14 cellular contexts compared by ENCODE assay signal in the genomic region with DNA sequence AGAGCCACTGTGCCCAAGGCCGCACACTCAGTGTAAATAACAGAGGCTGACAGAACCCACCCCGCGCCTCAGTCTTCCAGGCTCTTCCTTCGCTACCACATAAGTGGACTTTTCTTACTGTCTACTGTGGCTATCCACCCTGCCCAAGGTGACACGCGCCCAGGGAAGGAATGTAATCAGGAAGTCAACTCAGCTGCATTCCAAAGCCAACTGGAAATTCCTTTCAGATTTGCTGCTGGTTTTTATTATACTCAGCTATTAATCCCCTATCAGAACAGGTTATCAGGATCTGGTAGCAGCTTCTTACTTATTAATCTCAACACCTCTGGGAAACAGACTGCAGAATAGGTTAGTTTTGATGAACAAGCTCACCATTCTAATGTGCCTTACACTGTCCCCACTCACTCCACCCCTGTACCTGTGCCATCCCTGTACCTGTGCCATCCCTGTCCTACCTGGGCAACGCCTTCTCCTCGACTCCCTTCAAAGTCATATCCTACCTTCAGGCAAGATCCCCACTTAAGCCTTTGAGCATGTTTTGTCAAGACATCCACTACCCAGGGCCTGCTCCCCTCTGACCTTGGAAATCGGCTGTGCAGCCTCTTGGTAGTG.
DNase-seq lines count a peak whose midpoint lies in the region; FAIRE-seq and TF ChIP-seq lines count a peak whose summit lies in the region.
"Had no signal": no experiment of that assay in that cellular context is flagged by ENCODE, and none has a peak within 500 bp of the region (broad histone marks: within the 10 kb centered on the region; RNA-seq: fewer than 3 reads in every experiment).

No MANE protein-coding gene starts in this region.

- no peak overlapping the region for H3K27ac Mint-ChIP-seq in endothelial cell (ENCODE audit: unreplicated experiment)

- no peak for FAIRE-seq in small intestine (lab: Jason Lieb, UNC)
- FAIRE-seq: islet of Langerhans had no signal

- no peak overlapping the region for H3K4me3 Mint-ChIP-seq in endothelial cell (ENCODE audit: unreplicated experiment)

- WGBS in small intestine, 3 donors: 26 to 69% (median 61%) methylated on average over 9 of the region's 9 CpGs

- DNase-seq in HK-2 (ENCODE audit: unreplicated experiment) (peak; percentile 66), amniotic epithelial cell (ENCODE audit: low read depth) (peak; percentile 42), hepatic stellate cell (ENCODE audit: low spot score) (peak; percentile 45), small intestine (peak; percentile 94), endothelial cell (ENCODE audit: low spot score) (no peak), NCI-H187 (lab: John Stamatoyannopoulos, UW) (no peak), activated gamma-delta T cell treated with Interleukin-2 at 50 U/mL for 16 hours (no peak)
- no peak for DNase-seq in effector CD4-positive, alpha-beta T cell
- DNase-seq: activated CD4-positive, CD25-positive, alpha-beta regulatory T cell; activated naive CD4-positive, alpha-beta T cell; GOT3; NCI-H187 treated with DMSO at 0.1 percent for 48 hours had no signal

- peak overlapping the region; percentile 42 to 73 for H3K27ac ChIP-seq in small intestine (ENCODE audit: low read depth in 1 of 2, low read length in 1 of 2)
- H3K27ac ChIP-seq: HL-60 had no signal

- no peak for TF ChIP-seq CTCF in endothelial cell (IDR thresholded peaks at IDR 0.05; ENCODE audit: unreplicated experiment)

- no peaks in the 10 kb centered on the region for H3K27me3 ChIP-seq in small intestine (ENCODE audit: control insufficient read depth in 2 of 2, insufficient read depth in 2 of 2, low read length in 2 of 2)

- peaks cover 3 to 13% of the 10 kb centered on the region in 2 donors for H3K4me1 ChIP-seq in small intestine (ENCODE audit: control insufficient read depth in 2 of 2, insufficient read depth in 1 of 2, low read depth in 1 of 2, low read length in 1 of 2)

- H3K9me3 ChIP-seq in small intestine (ENCODE audit: control insufficient read depth, low read depth): no peaks in the 10 kb centered on the region

- H3K9me3 Mint-ChIP-seq in endothelial cell (ENCODE audit: unreplicated experiment): no peaks in the 10 kb centered on the region

- peaks cover 1% of the 10 kb centered on the region for H3K27me3 Mint-ChIP-seq in endothelial cell (ENCODE audit: unreplicated experiment)

- H3K4me3 ChIP-seq in small intestine (ENCODE audit: low read depth in 1 of 2, low read length in 2 of 2): no peak overlapping the region

- peaks cover 5% of the 10 kb centered on the region for H3K4me1 Mint-ChIP-seq in endothelial cell (ENCODE audit: unreplicated experiment)

- no peaks in the 10 kb centered on the region for H3K36me3 ChIP-seq in small intestine (ENCODE audit: control insufficient read depth in 2 of 2, insufficient read depth in 2 of 2, low read length in 2 of 2)

- no peaks in the 10 kb centered on the region for H3K36me3 Mint-ChIP-seq in endothelial cell (ENCODE audit: low read depth, unreplicated experiment)

Comparison
In these comparisons a context has a peak if more than half of its experiments do, and no peak if none do; other contexts are left out.
1. DNase-seq: peak in HK-2 (single experiment), amniotic epithelial cell (single experiment), hepatic stellate cell (single experiment) and small intestine (single experiment); none in effector CD4-positive, alpha-beta T cell (single experiment), endothelial cell (single experiment), NCI-H187 (0 of 2) and activated gamma-delta T cell treated with Interleukin-2 at 50 U/mL for 16 hours (single experiment).